Comparison of ENCODE assay signal across 18 cellular contexts in genomic region chr11:71373791-71374454, GRCh38.
DNase-seq lines count a peak whose midpoint lies in the region; ATAC-seq and TF ChIP-seq lines count a peak whose summit lies in the region.
"Had no signal": no experiment of that assay in that cellular context is flagged by ENCODE, and none has a peak within 500 bp of the region (broad histone marks: within the 10 kb centered on the region; RNA-seq: fewer than 3 reads in every experiment).

No MANE protein-coding gene starts in this region.

- peaks cover 23% of the 10 kb centered on the region for H3K4me1 Mint-ChIP-seq in WTC11
- H3K4me1 Mint-ChIP-seq in chondrocyte (ENCODE audit: low read depth): no peaks in the 10 kb centered on the region

- H3K36me3 Mint-ChIP-seq in WTC11 (no peaks in the 10 kb centered on the region), chondrocyte (ENCODE audit: low read depth) (no peaks in the 10 kb centered on the region)

- H3K4me3 Mint-ChIP-seq in WTC11: no peak overlapping the region
- no peak overlapping the region for H3K4me3 Mint-ChIP-seq in chondrocyte (ENCODE audit: unreplicated experiment)
- H3K4me3 Mint-ChIP-seq: nephron progenitor cell had no signal

- H3K27me3 Mint-ChIP-seq in WTC11 (ENCODE audit: low read depth): peaks cover 40% of the 10 kb centered on the region
- H3K27me3 Mint-ChIP-seq in chondrocyte (ENCODE audit: low read depth): peaks cover 56% of the 10 kb centered on the region

- ATAC-seq in GM18499 (IDR thresholded peaks at IDR 0.05; ENCODE audit: insufficient read depth, unreplicated experiment) (peak; percentile 49), GM21390 (IDR thresholded peaks at IDR 0.05; ENCODE audit: unreplicated experiment) (peak; percentile 65), HG03175 (IDR thresholded peaks at IDR 0.05; ENCODE audit: unreplicated experiment) (peak; percentile 76), WTC11 (peak; percentile 33; the same call in 1 of the 2 replicates)
- ATAC-seq: activated CD4-positive, CD25-positive, alpha-beta regulatory T cell treated with anti-CD3 and anti-CD28 coated beads, Interleukin-2, amount 50 U/mL, for 24 hours had no signal

- H3K27ac Mint-ChIP-seq in WTC11: peak overlapping the region; percentile 30
- no peak overlapping the region for H3K27ac Mint-ChIP-seq in chondrocyte (ENCODE audit: unreplicated experiment)
- H3K27ac Mint-ChIP-seq: nephron progenitor cell had no signal

- H3K4me3 ChIP-seq in breast epithelium: no peak overlapping the region
- H3K4me3 ChIP-seq in tibial artery: no peak overlapping the region
- H3K4me3 ChIP-seq: esophagus muscularis mucosa, left ventricle myocardium inferior, sigmoid colon had no signal

- no peak for TF ChIP-seq POLR2A in breast epithelium (IDR thresholded peaks at IDR 0.05)

- no peaks in the 10 kb centered on the region for H3K4me1 ChIP-seq in breast epithelium
- H3K4me1 ChIP-seq in tibial artery: no peaks in the 10 kb centered on the region
- H3K4me1 ChIP-seq: BE2C, esophagus muscularis mucosa, left ventricle myocardium inferior, sigmoid colon had no signal

- H3K9me3 ChIP-seq in breast epithelium: no peaks in the 10 kb centered on the region
- no peaks in the 10 kb centered on the region for H3K9me3 ChIP-seq in tibial artery
- H3K9me3 ChIP-seq: BE2C, esophagus muscularis mucosa, left ventricle myocardium inferior, sigmoid colon had no signal

- DNase-seq in WTC11 (ENCODE audit: low spot score): no peak
- DNase-seq in breast epithelium (ENCODE audit: low spot score in 2 of 2): no peak
- DNase-seq in tibial artery: no peak
- DNase-seq in occipital lobe (lab: John Stamatoyannopoulos, UW): no peak
- no peak for DNase-seq in chondrocyte (ENCODE audit: low spot score)
- DNase-seq: activated T-cell treated with anti-CD3 and anti-CD28 coated beads, Interleukin-2, amount 50 U/mL, for 48 hours; amniotic stem cell; BE2C; hypothalamus; left ventricle myocardium inferior; NCI-H2171; nephron progenitor cell; sigmoid colon had no signal

- no peaks in the 10 kb centered on the region for H3K27me3 ChIP-seq in breast epithelium
- H3K27me3 ChIP-seq in tibial artery: peaks cover 0 to 20% of the 10 kb centered on the region in 2 donors
- H3K27me3 ChIP-seq: BE2C had no signal

- H3K36me3 ChIP-seq in breast epithelium: no peaks in the 10 kb centered on the region
- no peaks in the 10 kb centered on the region for H3K36me3 ChIP-seq in tibial artery
- H3K36me3 ChIP-seq: BE2C, esophagus muscularis mucosa, left ventricle myocardium inferior, sigmoid colon had no signal

- TF ChIP-seq CTCF in WTC11 (IDR thresholded peaks at IDR 0.05) (no peak), breast epithelium (IDR thresholded peaks at IDR 0.05) (no peak), tibial artery (IDR thresholded peaks at IDR 0.05) (no peak), chondrocyte (IDR thresholded peaks at IDR 0.05) (no peak)

- H3K27ac ChIP-seq in breast epithelium (no peak overlapping the region), tibial artery (no peak overlapping the region)
- H3K27ac ChIP-seq: esophagus muscularis mucosa, left ventricle myocardium inferior, sigmoid colon had no signal

- intact Hi-C loops in breast epithelium (cut with DNase I; ENCODE audit: low total_unique reads) (no loop called here), tibial artery (cut with DNase I; ENCODE audit: low total_unique reads) (no loop called here)

- H3K9me3 Mint-ChIP-seq in WTC11 (peaks cover 26% of the 10 kb centered on the region), chondrocyte (ENCODE audit: low read depth) (no peaks in the 10 kb centered on the region)
- H3K9me3 Mint-ChIP-seq: nephron progenitor cell had no signal

- POLR2A ChIA-PET in WTC11 (lab: Charles Lee): no interaction called here

- CTCF ChIA-PET in WTC11 (lab: Charles Lee): interaction anchor here (0.9 to 3.3 kb wide), 4 partner anchors 14 to 287 kb away, joined by 3 to 20 read pairs (median 6); no protein-coding TSS in a partner anchor

TF ChIP-seq in WTC11, 78 proteins besides CTCF, POLR2A, EP300 and RAD21:
- no peak for TF ChIP-seq CDX4 (CRISPR knock-in tag; IDR thresholded peaks at IDR 0.05; ENCODE audit: borderline replicate concordance)
- TF ChIP-seq NFE2L1 (CRISPR knock-in tag; IDR thresholded peaks at IDR 0.05): no peak
- peak; percentile 63 for TF ChIP-seq PRDM15 (CRISPR knock-in tag; IDR thresholded peaks at IDR 0.05)
